In the genomic region with DNA sequence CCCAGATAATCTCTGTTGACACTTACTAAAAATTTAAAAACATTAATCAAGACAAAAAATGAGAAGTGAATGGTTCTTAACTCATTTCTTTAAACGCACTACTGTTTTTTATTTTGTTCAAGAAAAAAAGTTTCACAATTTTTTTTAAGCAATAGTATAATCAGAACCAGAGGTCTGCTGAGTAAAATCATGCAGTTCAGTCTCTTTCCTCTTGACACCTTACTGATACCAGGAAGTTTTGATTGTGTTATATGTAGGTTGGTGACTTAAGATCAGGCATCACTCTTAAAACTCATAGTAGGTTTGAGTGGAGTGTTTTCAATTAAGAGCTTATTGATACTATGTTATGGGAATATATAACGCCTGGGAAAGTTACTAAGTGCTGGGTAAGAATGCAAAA, we compare ENCODE assay signal across 19 cellular contexts.
DNase-seq lines count a peak whose midpoint lies in the region; ATAC-seq and FAIRE-seq lines count a peak whose summit lies in the region.
"Had no signal": no experiment of that assay in that cellular context is flagged by ENCODE, and none has a peak within 500 bp of the region (broad histone marks: within the 10 kb centered on the region; RNA-seq: fewer than 3 reads in every experiment).

No MANE protein-coding gene starts in this region.

- H3K36me3 Mint-ChIP-seq in activated CD8-positive, alpha-beta memory T cell treated with anti-CD3 and anti-CD28 coated beads, Interleukin-2, amount 10 ng/mL, durations not matched to agents 7 days and 5 days, result peaks cover 40% of the 10 kb centered on the region

- peaks cover 3% of the 10 kb centered on the region; the same call in 1 of the 2 replicates for H3K9me3 ChIP-seq in Karpas-422 (ENCODE audit: low read length)
- H3K9me3 ChIP-seq: MG63 had no signal

- H3K4me1 ChIP-seq in Karpas-422 (ENCODE audit: low read length), result peaks cover 48% of the 10 kb centered on the region

- H3K27me3 ChIP-seq in Karpas-422 (ENCODE audit: low read length), result no peaks in the 10 kb centered on the region
- H3K27me3 ChIP-seq: MG63 had no signal

- peak overlapping the region; percentile 12 for H3K27ac ChIP-seq in Karpas-422 (ENCODE audit: low read length)

- no peak overlapping the region for H3K27ac Mint-ChIP-seq in activated CD8-positive, alpha-beta memory T cell treated with anti-CD3 and anti-CD28 coated beads, Interleukin-2, amount 10 ng/mL, durations not matched to agents 7 days and 5 days
- H3K27ac Mint-ChIP-seq: B cell, CD14-positive monocyte had no signal

- no peak overlapping the region for H3K4me3 Mint-ChIP-seq in activated CD8-positive, alpha-beta memory T cell treated with anti-CD3 and anti-CD28 coated beads, Interleukin-2, amount 10 ng/mL, durations not matched to agents 7 days and 5 days
- H3K4me3 Mint-ChIP-seq: B cell, CD14-positive monocyte had no signal

- H3K4me3 ChIP-seq in Karpas-422 (ENCODE audit: low read length), result no peak overlapping the region
- H3K4me3 ChIP-seq: MG63 had no signal

- no peak for DNase-seq in activated CD8-positive, alpha-beta memory T cell treated with anti-CD3 and anti-CD28 coated beads, Interleukin-2, amount 10 ng/mL, durations not matched to agents 7 days and 5 days
- DNase-seq in activated CD8-positive, alpha-beta memory T cell treated with anti-CD3 and anti-CD28 coated beads for 24 hours, result no peak
- DNase-seq in Karpas-422, result no peak
- DNase-seq in fibroblast of peridontal ligament (ENCODE audit: extremely low read depth), result peak; percentile 16
- no peak for DNase-seq in stimulated activated naive CD4-positive, alpha-beta T cell (lab: John Stamatoyannopoulos, UW)
- DNase-seq: GF-D8, MG63, NCI-H1417, NCI-H1694 treated with DMSO at 0.1 percent for 48 hours, NCI-H2081 treated with DMSO at 0.1 percent for 48 hours, NCI-H446, NCI-H526, Right ventricle myocardium superior had no signal

- no peaks in the 10 kb centered on the region for H3K27me3 Mint-ChIP-seq in activated CD8-positive, alpha-beta memory T cell treated with anti-CD3 and anti-CD28 coated beads, Interleukin-2, amount 10 ng/mL, durations not matched to agents 7 days and 5 days
- H3K27me3 Mint-ChIP-seq: B cell had no signal

- peak; percentile 34 for FAIRE-seq in G401.6 (lab: Jason Lieb, UNC)
- FAIRE-seq: A204.1, H54 had no signal

- peaks cover 20% of the 10 kb centered on the region for H3K36me3 ChIP-seq in Karpas-422 (ENCODE audit: insufficient read depth, low read length)
- H3K36me3 ChIP-seq: MG63 had no signal

- H3K79me2 ChIP-seq in Karpas-422 (ENCODE audit: low read length), result peaks cover 69% of the 10 kb centered on the region

- CTCF ChIA-PET in activated CD8-positive, alpha-beta memory T cell treated with anti-CD3 and anti-CD28 coated beads, Interleukin-2, amount 10 ng/mL, durations not matched to agents 7 days and 5 days (lab: Charles Lee), result no interaction called here

- no peak overlapping the region for H3K9ac ChIP-seq in Karpas-422 (ENCODE audit: low read length)

- H3K9me3 Mint-ChIP-seq in activated CD8-positive, alpha-beta memory T cell treated with anti-CD3 and anti-CD28 coated beads, Interleukin-2, amount 10 ng/mL, durations not matched to agents 7 days and 5 days (ENCODE audit: low read depth), result peaks cover 5% of the 10 kb centered on the region

- peaks cover 29% of the 10 kb centered on the region for H3K4me1 Mint-ChIP-seq in activated CD8-positive, alpha-beta memory T cell treated with anti-CD3 and anti-CD28 coated beads, Interleukin-2, amount 10 ng/mL, durations not matched to agents 7 days and 5 days
- H3K4me1 Mint-ChIP-seq: B cell had no signal

- no peaks in the 10 kb centered on the region for H4K20me1 ChIP-seq in Karpas-422 (ENCODE audit: insufficient read depth, low read depth, low read length)

- no peak overlapping the region for H2AFZ ChIP-seq in Karpas-422 (ENCODE audit: low read length)

- no peak overlapping the region for H3K4me2 ChIP-seq in Karpas-422 (ENCODE audit: low read depth, low read length, poor library complexity, severe bottlenecking)

- peak; percentile 72 for ATAC-seq in activated CD8-positive, alpha-beta memory T cell treated with anti-CD3 and anti-CD28 coated beads, Interleukin-2, amount 10 ng/mL, durations not matched to agents 7 days and 5 days
- ATAC-seq in GM21723 (IDR thresholded peaks at IDR 0.05; ENCODE audit: unreplicated experiment), result no peak

- no peaks in the 10 kb centered on the region for H3K9me2 ChIP-seq in Karpas-422 (replicated peaks; ENCODE audit: insufficient read depth, low read length)
